In the genomic region with DNA sequence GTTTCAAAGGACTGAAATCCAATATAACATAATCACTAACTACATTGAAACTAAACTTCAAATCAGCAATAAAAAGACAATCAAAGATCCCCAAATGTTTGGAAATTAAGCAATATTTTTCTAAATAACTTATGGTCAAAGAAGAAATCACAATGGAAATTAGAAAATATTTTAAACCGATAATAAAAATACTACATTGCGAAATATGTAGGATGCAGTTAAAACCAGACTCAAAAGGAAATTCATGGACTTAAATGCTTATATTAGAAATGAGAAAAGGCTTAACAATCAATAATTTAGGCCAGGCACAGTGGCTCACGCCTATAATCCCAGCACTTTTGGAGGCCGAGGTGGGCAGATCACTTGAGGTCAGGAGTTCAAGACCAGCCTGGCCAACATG, we compare ENCODE assay signal across 21 cellular contexts.
DNase-seq lines count a peak whose midpoint lies in the region; FAIRE-seq and TF ChIP-seq lines count a peak whose summit lies in the region.
"Had no signal": no experiment of that assay in that cellular context is flagged by ENCODE, and none has a peak within 500 bp of the region (broad histone marks: within the 10 kb centered on the region; RNA-seq: fewer than 3 reads in every experiment).

No MANE protein-coding gene starts in this region.

- peaks cover 44% of the 10 kb centered on the region for H3K4me1 Mint-ChIP-seq in dendritic cell treated with granulocyte-macrophage colony-stimulating factor and Interleukin-4, amounts not matched to agents 40 ng/mL and 50 ng/mL, for 4 days (ENCODE audit: low read depth)
- no peaks in the 10 kb centered on the region for H3K4me1 Mint-ChIP-seq in chondrocyte (ENCODE audit: low read depth)
- H3K4me1 Mint-ChIP-seq: B cell had no signal

- WGBS in small intestine, 3 donors: 77 to 93% (median 86%) methylated on average over 4 of the region's 4 CpGs

- H3K4me3 Mint-ChIP-seq in dendritic cell treated with granulocyte-macrophage colony-stimulating factor and Interleukin-4, amounts not matched to agents 40 ng/mL and 50 ng/mL, for 4 days: no peak overlapping the region
- no peak overlapping the region for H3K4me3 Mint-ChIP-seq in chondrocyte (ENCODE audit: unreplicated experiment)
- H3K4me3 Mint-ChIP-seq: B cell; CD4-positive, CD25-positive, alpha-beta regulatory T cell; CD8-positive, alpha-beta T cell; HFFc6 had no signal

- peaks cover 31% of the 10 kb centered on the region for H3K9me3 Mint-ChIP-seq in dendritic cell treated with granulocyte-macrophage colony-stimulating factor and Interleukin-4, amounts not matched to agents 40 ng/mL and 50 ng/mL, for 4 days
- H3K9me3 Mint-ChIP-seq in chondrocyte (ENCODE audit: low read depth): peaks cover 11% of the 10 kb centered on the region

- FAIRE-seq in A204.1 (lab: Jason Lieb, UNC) (peak; percentile 56), G401.6 (lab: Jason Lieb, UNC) (peak; percentile 6), small intestine (lab: Jason Lieb, UNC) (peak; percentile 15), GM12891 (lab: Jason Lieb, UNC) (no peak)
- FAIRE-seq: GM12878, H54 had no signal

- no peaks in the 10 kb centered on the region for H3K27me3 Mint-ChIP-seq in dendritic cell treated with granulocyte-macrophage colony-stimulating factor and Interleukin-4, amounts not matched to agents 40 ng/mL and 50 ng/mL, for 4 days
- no peaks in the 10 kb centered on the region for H3K27me3 Mint-ChIP-seq in chondrocyte (ENCODE audit: low read depth)

- H3K36me3 ChIP-seq in small intestine (ENCODE audit: control insufficient read depth in 2 of 2, insufficient read depth in 2 of 2, low read length in 2 of 2): no peaks in the 10 kb centered on the region
- H3K36me3 ChIP-seq: BLaER1, HAP-1 had no signal

- peaks cover 27% of the 10 kb centered on the region for H3K36me3 Mint-ChIP-seq in dendritic cell treated with granulocyte-macrophage colony-stimulating factor and Interleukin-4, amounts not matched to agents 40 ng/mL and 50 ng/mL, for 4 days (ENCODE audit: low read depth)
- H3K36me3 Mint-ChIP-seq in chondrocyte (ENCODE audit: low read depth): peaks cover 8% of the 10 kb centered on the region
- H3K36me3 Mint-ChIP-seq: CD4-positive, CD25-positive, alpha-beta regulatory T cell; CD8-positive, alpha-beta T cell had no signal

- no peak for DNase-seq in small intestine
- no peak for DNase-seq in NCI-H526 (lab: John Stamatoyannopoulos, UW)
- no peak for DNase-seq in GM12891 (ENCODE audit: insufficient read length, low spot score)
- DNase-seq in chondrocyte (ENCODE audit: low spot score): no peak
- DNase-seq: CD4-positive, CD25-positive, alpha-beta regulatory T cell; CD8-positive, alpha-beta T cell; DMS153; DND-41; GDM1; GOT3; HFFc6 had no signal

- no peak overlapping the region for H3K27ac ChIP-seq in small intestine (ENCODE audit: low read depth in 1 of 2, low read length in 1 of 2)
- H3K27ac ChIP-seq: BLaER1, C4-2B had no signal

- H3K27me3 ChIP-seq in small intestine (ENCODE audit: control insufficient read depth in 2 of 2, insufficient read depth in 2 of 2, low read length in 2 of 2): no peaks in the 10 kb centered on the region
- H3K27me3 ChIP-seq: BLaER1 had no signal

- intact Hi-C loops in dendritic cell treated with granulocyte-macrophage colony-stimulating factor and Interleukin-4, amounts not matched to agents 40 ng/mL and 50 ng/mL, for 4 days (cut with micrococcal nuclease): no loop called here

- no peak overlapping the region for H3K4me3 ChIP-seq in small intestine (ENCODE audit: low read depth in 1 of 2, low read length in 2 of 2)
- H3K4me3 ChIP-seq: BLaER1, GM12878, HAP-1 had no signal

- no peaks in the 10 kb centered on the region for H3K9me3 ChIP-seq in small intestine (ENCODE audit: control insufficient read depth, low read depth)

- H3K4me1 ChIP-seq in small intestine (ENCODE audit: control insufficient read depth in 2 of 2, insufficient read depth in 1 of 2, low read depth in 1 of 2, low read length in 1 of 2): peaks cover 0 to 8% of the 10 kb centered on the region in 2 donors
- H3K4me1 ChIP-seq: Caco-2, HAP-1 had no signal

- no peak for TF ChIP-seq POLR2A in GM12891 (IDR thresholded peaks at IDR 0.05; ENCODE audit: low read depth, low read length)

- peak overlapping the region; percentile 87 for H3K27ac Mint-ChIP-seq in dendritic cell treated with granulocyte-macrophage colony-stimulating factor and Interleukin-4, amounts not matched to agents 40 ng/mL and 50 ng/mL, for 4 days
- no peak overlapping the region for H3K27ac Mint-ChIP-seq in chondrocyte (ENCODE audit: unreplicated experiment)
- H3K27ac Mint-ChIP-seq: B cell; CD8-positive, alpha-beta T cell; HFFc6 had no signal

- no peak for TF ChIP-seq CTCF in chondrocyte (IDR thresholded peaks at IDR 0.05)

TF ChIP-seq in GM12891, 5 proteins besides CTCF, POLR2A, EP300 and RAD21:
- TF ChIP-seq PAX5 (IDR thresholded peaks at IDR 0.05; ENCODE audit: insufficient read depth, low read length, severe bottlenecking) (no peak), SPI1 (IDR thresholded peaks at IDR 0.05; ENCODE audit: low read depth, low read length) (no peak), TAF1 (IDR thresholded peaks at IDR 0.05; ENCODE audit: low read depth, low read length) (no peak), POU2F2 (IDR thresholded peaks at IDR 0.05; ENCODE audit: low read depth, low read length) (no peak), POLR2AphosphoS5 (IDR thresholded peaks at IDR 0.05; ENCODE audit: low read depth, low read length) (no peak)
